In the genomic region with DNA sequence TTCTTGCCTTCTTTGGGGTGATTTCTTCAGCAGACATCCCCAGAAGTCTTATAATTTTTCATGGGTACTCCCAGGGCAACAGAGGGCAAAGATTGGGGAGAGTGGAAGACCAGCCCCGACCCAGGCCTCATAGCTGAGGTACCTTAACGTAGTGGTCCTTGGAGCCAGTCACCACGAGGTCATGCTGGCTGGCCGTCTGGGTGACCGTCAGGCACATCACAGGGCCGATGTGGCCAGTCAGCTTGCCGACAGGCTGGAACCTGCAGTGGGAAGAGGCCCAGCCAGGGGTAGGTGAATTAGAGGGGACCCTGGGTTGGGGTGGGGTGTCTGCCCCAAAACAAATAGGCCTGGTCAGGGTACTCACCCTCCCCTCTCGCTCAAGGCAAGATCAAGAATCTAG, we compare ENCODE assay signal across 14 cellular contexts. TPM values are rescaled to one million over a fixed set of nuclear protein-coding genes. Genes with fewer than 3 reads are reported as not detected.
A peak's percentile ranks its signal among the peaks of the same experiment; 100 is the strongest.
DNase-seq lines count a peak whose midpoint lies in the region; ATAC-seq and TF ChIP-seq lines count a peak whose summit lies in the region.
"Had no signal": no experiment of that assay in that cellular context is flagged by ENCODE, and none has a peak within 500 bp of the region (broad histone marks: within the 10 kb centered on the region; RNA-seq: fewer than 3 reads in every experiment).

No MANE protein-coding gene starts in this region.

- POLR2A ChIA-PET in CD4-positive, alpha-beta memory T cell (lab: Charles Lee; ENCODE audit: partially characterized antibody): interaction anchor here (1.2 kb wide), 1 partner anchor 46 kb away, joined by 3 read pairs; no protein-coding TSS in a partner anchor

- peaks cover 2% of the 10 kb centered on the region for H3K4me1 Mint-ChIP-seq in T-helper 17 cell
- no peaks in the 10 kb centered on the region for H3K4me1 Mint-ChIP-seq in activated T-helper 17 cell treated with anti-CD3 and anti-CD28 coated beads, Interleukin-2, amount 50 U/mL, for 72 hours
- peaks cover 0 to 1% (median 0%) of the 10 kb centered on the region in 4 donors for H3K4me1 Mint-ChIP-seq in CD4-positive, alpha-beta memory T cell
- H3K4me1 Mint-ChIP-seq: GM23338, H9 had no signal

- no peaks in the 10 kb centered on the region for H3K27me3 ChIP-seq in neuronal stem cell (ENCODE audit: control insufficient read depth in 3 of 3, insufficient read depth in 3 of 3, low read depth in 1 of 3, low read length in 3 of 3)
- H3K27me3 ChIP-seq in CD4-positive, alpha-beta memory T cell (ENCODE audit: insufficient read depth, low read length): no peaks in the 10 kb centered on the region

- peaks cover 12 to 71% of the 10 kb centered on the region in 2 donors for H3K36me3 ChIP-seq in neuronal stem cell (replicated peaks in 1 of 2; ENCODE audit: control insufficient read depth in 2 of 2, insufficient read depth in 2 of 2, low read length in 2 of 2)
- H3K36me3 ChIP-seq in CD4-positive, alpha-beta memory T cell (ENCODE audit: insufficient read depth, low read length): peaks cover 65% of the 10 kb centered on the region

- peak overlapping the region; percentile 31 for H3K18ac ChIP-seq in neuronal stem cell (ENCODE audit: low read length)

- no CpG with 5 or more reads among the region's 8 CpGs for WGBS in neuronal stem cell (ENCODE audit: extremely low coverage in 2 of 2, insufficient read length in 2 of 2, insufficient replicate concordance in 1 of 2), 2 donors

- H3K4me3 Mint-ChIP-seq in T-helper 17 cell: no peak overlapping the region
- no peak overlapping the region for H3K4me3 Mint-ChIP-seq in activated T-helper 17 cell treated with anti-CD3 and anti-CD28 coated beads, Interleukin-2, amount 50 U/mL, for 72 hours
- H3K4me3 Mint-ChIP-seq in CD4-positive, alpha-beta memory T cell: no peak overlapping the region
- H3K4me3 Mint-ChIP-seq: CD8-positive, alpha-beta T cell; GM23338; H9 had no signal

- H3K9ac ChIP-seq in neuronal stem cell (ENCODE audit: low read depth, low read length, poor library complexity): no peak overlapping the region

- H4K91ac ChIP-seq in neuronal stem cell (ENCODE audit: low read depth, low read length, poor library complexity): no peak overlapping the region

- no peak overlapping the region for H3K14ac ChIP-seq in neuronal stem cell (ENCODE audit: low read length)

- H2BK120ac ChIP-seq in neuronal stem cell (ENCODE audit: low read depth, low read length): peak overlapping the region; percentile 61

- no peak overlapping the region for H3K4me3 ChIP-seq in neuronal stem cell (ENCODE audit: low read length in 2 of 2)
- H3K4me3 ChIP-seq in CD4-positive, alpha-beta memory T cell (ENCODE audit: low read length in 2 of 2): no peak overlapping the region
- H3K4me3 ChIP-seq: GM23338 had no signal

- intact Hi-C loops in CD4-positive, alpha-beta memory T cell (cut with micrococcal nuclease): no loop called here

- peak overlapping the region; percentile 84 for H2AK5ac ChIP-seq in neuronal stem cell (ENCODE audit: low read depth, low read length)

- H3K4me2 ChIP-seq in neuronal stem cell (ENCODE audit: insufficient read depth, low read length, poor library complexity, severe bottlenecking): no peak overlapping the region
- H3K4me2 ChIP-seq: GM23338 had no signal

- peak overlapping the region; percentile 43 for H4K8ac ChIP-seq in neuronal stem cell (ENCODE audit: low read depth, low read length)

- peak overlapping the region; percentile 65 for H3K27ac Mint-ChIP-seq in T-helper 17 cell
- peak overlapping the region; percentile 20 for H3K27ac Mint-ChIP-seq in activated T-helper 17 cell treated with anti-CD3 and anti-CD28 coated beads, Interleukin-2, amount 50 U/mL, for 72 hours
- peak overlapping the region in 1 of 7 donors; percentile 8 for H3K27ac Mint-ChIP-seq in CD4-positive, alpha-beta memory T cell
- H3K27ac Mint-ChIP-seq: CD8-positive, alpha-beta T cell; GM23338; H9 had no signal

- H3K27me3 Mint-ChIP-seq in T-helper 17 cell: no peaks in the 10 kb centered on the region
- H3K27me3 Mint-ChIP-seq in activated T-helper 17 cell treated with anti-CD3 and anti-CD28 coated beads, Interleukin-2, amount 50 U/mL, for 72 hours: no peaks in the 10 kb centered on the region
- H3K27me3 Mint-ChIP-seq in CD4-positive, alpha-beta memory T cell: no peaks in the 10 kb centered on the region

- H3K9me3 Mint-ChIP-seq in activated T-helper 17 cell treated with anti-CD3 and anti-CD28 coated beads, Interleukin-2, amount 50 U/mL, for 72 hours: no peaks in the 10 kb centered on the region
- H3K9me3 Mint-ChIP-seq in CD4-positive, alpha-beta memory T cell: peaks cover 0 to 5% (median 0%) of the 10 kb centered on the region in 8 donors
- H3K9me3 Mint-ChIP-seq: CD8-positive, alpha-beta T cell had no signal

- peaks cover 13% of the 10 kb centered on the region for H3K36me3 Mint-ChIP-seq in T-helper 17 cell (ENCODE audit: low read depth)
- peaks cover 98% of the 10 kb centered on the region for H3K36me3 Mint-ChIP-seq in activated T-helper 17 cell treated with anti-CD3 and anti-CD28 coated beads, Interleukin-2, amount 50 U/mL, for 72 hours (ENCODE audit: low read depth)
- peaks cover 49 to 88% of the 10 kb centered on the region in 2 donors for H3K36me3 Mint-ChIP-seq in CD4-positive, alpha-beta memory T cell

- no peak overlapping the region for H3K4ac ChIP-seq in neuronal stem cell (ENCODE audit: low read length)

- no peak overlapping the region for H2BK15ac ChIP-seq in neuronal stem cell (ENCODE audit: low read length)

- ATAC-seq in T-helper 17 cell (no peak), GM19395 (IDR thresholded peaks at IDR 0.05; ENCODE audit: unreplicated experiment) (no peak)
- no peak for ATAC-seq in activated T-helper 17 cell treated with anti-CD3 and anti-CD28 coated beads, Interleukin-2, amount 50 U/mL, for 72 hours (replicated peaks)
- ATAC-seq: CD8-positive, alpha-beta T cell; GM23338; HCT116 had no signal

- in situ Hi-C loops in GM13977 (cut with MboI; ENCODE audit: low pct_unique_long_range_greater_than_20kb, low sequenced_read_pairs, unreplicated experiment): loop anchor here (5.0 kb wide), 1 partner anchor 66 kb away; no protein-coding TSS in a partner anchor

- no peak overlapping the region for H2AFZ ChIP-seq in neuronal stem cell (ENCODE audit: low read length)
- H2AFZ ChIP-seq: GM23338 had no signal

- CTCF ChIA-PET in CD4-positive, alpha-beta memory T cell (lab: Charles Lee; ENCODE audit: partially characterized antibody): interaction anchor here (1.1 to 13.4 kb wide), 5 partner anchors 12 to 354 kb away, joined by 3 to 488 read pairs (median 4); no protein-coding TSS in a partner anchor

- no peaks in the 10 kb centered on the region for H3K79me1 ChIP-seq in neuronal stem cell (ENCODE audit: low read depth, low read length)

- no peak for DNase-seq in T-helper 17 cell
- DNase-seq in neuronal stem cell (ENCODE audit: low spot score): no peak
- no peak for DNase-seq in GM13977 (ENCODE audit: low spot score)
- DNase-seq in CD4-positive, alpha-beta memory T cell: no peak
- DNase-seq: C1 segment of cervical spinal cord; Caco-2; CD8-positive, alpha-beta T cell; DMS153; DND-41; H9 had no signal

- H3K27ac ChIP-seq in neuronal stem cell (replicated peaks; ENCODE audit: low read length): no peak overlapping the region
- H3K27ac ChIP-seq in CD4-positive, alpha-beta memory T cell (ENCODE audit: low read depth, low read length): no peak overlapping the region

- H2BK12ac ChIP-seq in neuronal stem cell (ENCODE audit: low read length): no peak overlapping the region

- H3K4me1 ChIP-seq in neuronal stem cell (ENCODE audit: control insufficient read depth in 2 of 2, insufficient read depth in 1 of 2, low read depth in 1 of 2, low read length in 2 of 2): peaks cover 0 to 4% of the 10 kb centered on the region in 2 donors
- H3K4me1 ChIP-seq in CD4-positive, alpha-beta memory T cell (ENCODE audit: insufficient read depth, low read length): no peaks in the 10 kb centered on the region
- H3K4me1 ChIP-seq: Caco-2 had no signal

- H3K9me3 ChIP-seq in T-helper 17 cell (ENCODE audit: control insufficient read depth, low read length, poor library complexity, severe bottlenecking) (no peaks in the 10 kb centered on the region), neuronal stem cell (replicated peaks in 1 of 2; ENCODE audit: control insufficient read depth in 2 of 2, insufficient read depth in 1 of 2, low read depth in 1 of 2, low read length in 2 of 2) (peaks cover 0 to 18% of the 10 kb centered on the region in 2 donors)
- H3K9me3 ChIP-seq in CD4-positive, alpha-beta memory T cell (ENCODE audit: control insufficient read depth in 1 of 2, low read length in 2 of 2): no peaks in the 10 kb centered on the region
- H3K9me3 ChIP-seq: Caco-2 had no signal

- H3K23ac ChIP-seq in neuronal stem cell (ENCODE audit: low read depth, low read length, poor library complexity): no peak overlapping the region

- no peak overlapping the region for H2BK5ac ChIP-seq in neuronal stem cell (ENCODE audit: low read length)

- TF ChIP-seq CTCF in GM13977 (IDR thresholded peaks at IDR 0.05; ENCODE audit: extremely low read depth, insufficient read depth, missing control alignments): no peak

RNA-seq across cellular contexts. Expression of gene KIF21B, which starts 46.9 kb away (rescaled TPM):
- 10 to 100 TPM; 78.4 to 87.7 TPM for total RNA-seq in T-helper 17 cell
- 100 to 1,000 TPM in 1 of 2 donors, 10 to 100 TPM in 1; 64.2 to 102 TPM for total RNA-seq in activated T-helper 17 cell treated with anti-CD3 and anti-CD28 coated beads, Interleukin-2, amount 50 U/mL, for 72 hours
- 8.0 TPM for polyA plus RNA-seq in neuronal stem cell (2013, experiment 1 of 2)
- 8.0 TPM for polyA plus RNA-seq in neuronal stem cell (2013, experiment 2 of 2)
- total RNA-seq in CD4-positive, alpha-beta memory T cell: 10 to 100 TPM; 90.3 to 94.7 TPM
- 10 to 100 TPM in 1 of 2 donors, under 1 TPM in 1; 0.55 to 10.4 TPM for polyA plus RNA-seq in CD4-positive, alpha-beta memory T cell
